In the genomic region with DNA sequence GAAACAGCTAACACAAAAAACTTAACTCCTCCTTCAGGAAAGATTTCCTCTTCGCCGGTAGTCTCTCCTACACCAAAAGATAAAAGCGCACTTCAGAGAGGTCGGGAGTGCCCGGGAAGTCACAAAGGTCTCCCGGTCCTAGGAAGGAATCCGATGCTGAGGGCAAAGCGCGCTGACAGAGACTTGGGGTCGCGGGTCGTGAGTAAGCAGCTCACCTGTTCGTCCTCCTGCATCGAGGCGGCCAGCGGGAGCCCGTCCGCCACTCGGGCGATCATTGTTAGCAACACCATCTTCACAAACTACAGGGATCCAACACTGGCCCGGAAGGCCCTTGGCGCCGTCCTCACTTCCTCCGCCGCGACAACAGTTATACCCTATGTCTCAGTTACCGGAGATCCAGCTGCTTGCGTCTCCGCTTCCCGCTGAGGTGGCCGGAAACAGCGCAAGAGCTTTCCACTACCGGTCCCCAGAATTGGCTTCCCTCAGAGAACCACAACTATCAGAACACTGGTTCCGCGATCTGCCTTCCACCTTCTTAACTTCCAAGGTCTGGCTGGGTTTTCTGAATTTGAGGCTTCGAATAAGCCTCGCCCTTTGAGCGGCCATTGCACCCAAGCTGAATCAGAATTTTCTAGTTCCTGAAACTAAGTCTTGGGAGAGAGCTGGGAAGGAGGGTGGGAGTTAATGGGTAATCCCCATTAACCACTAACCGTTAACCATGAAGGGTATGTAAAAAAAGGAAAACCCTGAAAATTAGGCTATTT, we compare ENCODE assay signal across 8 cellular contexts. TPM values are rescaled to one million over a fixed set of nuclear protein-coding genes. Genes with fewer than 3 reads are reported as not detected.
DNase-seq lines count a peak whose midpoint lies in the region; ATAC-seq, FAIRE-seq and TF ChIP-seq lines count a peak whose summit lies in the region.

Gene SEC22B, minus strand, starts transcription at position 429 of the 764 bp plus-strand sequence. Its CDS starts 139 bp downstream, at position 290.

- peak within 1 kb of the TSS; percentile 92 for H3K27ac ChIP-seq in RWPE1

- POLR2A ChIA-PET in RWPE1 (lab: Yijun Ruan, JAX; ENCODE audit: low non-redundant PET): no interaction called here

- FAIRE-seq in H54 (lab: Jason Lieb, UNC): no peak

- peak within 1 kb of the TSS; percentile 99 for H3K4me3 Mint-ChIP-seq in activated T-helper 17 cell treated with anti-CD3 and anti-CD28 coated beads, Interleukin-2, amount 50 U/mL, for 72 hours
- H3K4me3 Mint-ChIP-seq in natural killer cell: peak within 1 kb of the TSS; percentile 99

- H3K27ac Mint-ChIP-seq in activated T-helper 17 cell treated with anti-CD3 and anti-CD28 coated beads, Interleukin-2, amount 50 U/mL, for 72 hours: peak within 1 kb of the TSS; percentile 99
- H3K27ac Mint-ChIP-seq in natural killer cell: peak within 1 kb of the TSS; percentile 97 to 99

- peak; percentile 87 for TF ChIP-seq POLR2A in H54 (IDR thresholded peaks at IDR 0.05; ENCODE audit: low read depth, low read length)

- DNase-seq in EL (peak; percentile 97), H54 (ENCODE audit: insufficient read length, low spot score) (peak; percentile 47), LoVo (ENCODE audit: low spot score) (peak; percentile 94), RWPE1 (ENCODE audit: low spot score) (peak; percentile 82), fibroblast of peridontal ligament (ENCODE audit: extremely low read depth) (peak; percentile 98), natural killer cell (peak; percentile 80)
- peak; percentile 74 to 93 (median 88) for DNase-seq in stimulated activated naive CD4-positive, alpha-beta T cell (lab: John Stamatoyannopoulos, UW)

- intact Hi-C loops in natural killer cell (cut with micrococcal nuclease): no loop called here

- peaks cover 14% of the 10 kb centered on the region for H3K36me3 Mint-ChIP-seq in activated T-helper 17 cell treated with anti-CD3 and anti-CD28 coated beads, Interleukin-2, amount 50 U/mL, for 72 hours (ENCODE audit: low read depth)
- H3K36me3 Mint-ChIP-seq in natural killer cell: no peaks in the 10 kb centered on the region

- peaks cover 5% of the 10 kb centered on the region for H3K4me1 Mint-ChIP-seq in activated T-helper 17 cell treated with anti-CD3 and anti-CD28 coated beads, Interleukin-2, amount 50 U/mL, for 72 hours
- H3K4me1 Mint-ChIP-seq in natural killer cell: peaks cover 13 to 14% of the 10 kb centered on the region in 2 donors

- TF ChIP-seq CTCF in RWPE1 (conservative IDR thresholded peaks at IDR 0.05; ENCODE audit: low read depth): no peak
- no peak for TF ChIP-seq CTCF in natural killer cell (IDR thresholded peaks at IDR 0.05)

- CTCF ChIA-PET in RWPE1 (lab: Yijun Ruan, JAX): no interaction called here

- H3K9me3 Mint-ChIP-seq in activated T-helper 17 cell treated with anti-CD3 and anti-CD28 coated beads, Interleukin-2, amount 50 U/mL, for 72 hours: no peaks in the 10 kb centered on the region
- H3K9me3 Mint-ChIP-seq in natural killer cell: no peaks in the 10 kb centered on the region

- peak; percentile 99 for ATAC-seq in activated T-helper 17 cell treated with anti-CD3 and anti-CD28 coated beads, Interleukin-2, amount 50 U/mL, for 72 hours (replicated peaks)
- ATAC-seq in natural killer cell: peak; percentile 97 to 99 (median 99)

- H3K27me3 Mint-ChIP-seq in activated T-helper 17 cell treated with anti-CD3 and anti-CD28 coated beads, Interleukin-2, amount 50 U/mL, for 72 hours: no peaks in the 10 kb centered on the region
- peaks cover 0 to 3% of the 10 kb centered on the region in 2 donors for H3K27me3 Mint-ChIP-seq in natural killer cell (ENCODE audit: low read depth in 2 of 2)

RNA-seq across cellular contexts. Expression of gene SEC22B, which starts in this region (rescaled TPM):
- total RNA-seq in activated T-helper 17 cell treated with anti-CD3 and anti-CD28 coated beads, Interleukin-2, amount 50 U/mL, for 72 hours: 10 to 100 TPM; 23.3 to 23.7 TPM
- total RNA-seq in natural killer cell: 10 to 100 TPM; 30.5 to 39.7 (median 30.8) TPM

Comparison
In these comparisons a context has a peak if more than half of its experiments do, and no peak if none do; other contexts are left out.
1. Peak in every context shown above with its lines: DNase-seq, ATAC-seq and H3K27ac ChIP-seq.
2. DNase-seq: peak in every context shown above with its lines; median percentile 98 in fibroblast of peridontal ligament; 97 in EL; 94 in LoVo; 88 in stimulated activated naive CD4-positive, alpha-beta T cell; 82 in RWPE1; 80 in natural killer cell; 47 in H54.